18 cellular contexts compared by ENCODE assay signal in genomic region chr5:168266016-168266415, GRCh38. TPM values are rescaled to one million over a fixed set of nuclear protein-coding genes. Genes with fewer than 3 reads are reported as not detected.
"Had no signal": no experiment of that assay in that cellular context is flagged by ENCODE, and none has a peak within 500 bp of the region (broad histone marks: within the 10 kb centered on the region; RNA-seq: fewer than 3 reads in every experiment).

No MANE protein-coding gene starts in this region.

- H3K4me1 ChIP-seq: SJCRH30 had no signal

- H3K4me3 ChIP-seq: SJCRH30, SK-N-MC had no signal

- DNase-seq: KBM-7, MV-4-11, NCI-H1048, NCI-H1105, NCI-H1417, NCI-H1436 treated with DMSO at 0.1 percent for 48 hours, NCI-H1694, NCI-H187 treated with DMSO at 0.1 percent for 48 hours, NCI-H2029 treated with DMSO at 0.1 percent for 48 hours, NCI-H2171 treated with DMSO at 0.1 percent for 48 hours, NCI-H345, NCI-H524 treated with DMSO at 0.1 percent for 48 hours, NCI-H69, NCI-H774, RPMI8226, SHP77 treated with DMSO at 0.1 percent for 48 hours, SJCRH30 had no signal

- H3K36me3 ChIP-seq: SJCRH30 had no signal

- H3K27ac ChIP-seq: SJCRH30, SK-N-MC had no signal

- H3K9me3 ChIP-seq: SJCRH30 had no signal

RNA-seq across cellular contexts. Expression of gene WWC1, which starts 25.4 kb away (rescaled TPM):
- total RNA-seq: SJCRH30 had no signal
